Comparison of ENCODE assay signal across 7 cellular contexts in genomic region chr19:10286803-10287737, GRCh38. TPM values are rescaled to one million over a fixed set of nuclear protein-coding genes. Genes with fewer than 3 reads are reported as not detected.
DNase-seq lines count a peak whose midpoint lies in the region; ATAC-seq and TF ChIP-seq lines count a peak whose summit lies in the region.

A gene with protein sequence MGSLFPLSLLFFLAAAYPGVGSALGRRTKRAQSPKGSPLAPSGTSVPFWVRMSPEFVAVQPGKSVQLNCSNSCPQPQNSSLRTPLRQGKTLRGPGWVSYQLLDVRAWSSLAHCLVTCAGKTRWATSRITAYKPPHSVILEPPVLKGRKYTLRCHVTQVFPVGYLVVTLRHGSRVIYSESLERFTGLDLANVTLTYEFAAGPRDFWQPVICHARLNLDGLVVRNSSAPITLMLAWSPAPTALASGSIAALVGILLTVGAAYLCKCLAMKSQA (plus strand): TSS chr19:10286955. CDS start chr19:10287013, 58 bp downstream.

- no peaks in the 10 kb centered on the region for H3K9me2 ChIP-seq in HCT116 (ENCODE audit: insufficient read depth)

- no peak within 1 kb of the TSS for H2BK120ac ChIP-seq in trophoblast cell (ENCODE audit: insufficient read depth, low read length, poor library complexity)

- H2AFZ ChIP-seq in HCT116 (ENCODE audit: low read depth, low read length, poor library complexity, severe bottlenecking) = no peak within 1 kb of the TSS
- no peak within 1 kb of the TSS for H2AFZ ChIP-seq in trophoblast cell (ENCODE audit: insufficient read depth, low read length, poor library complexity)

- H3K4ac ChIP-seq in trophoblast cell (ENCODE audit: low read depth, low read length) = no peak within 1 kb of the TSS

- H3K4me3 ChIP-seq in HCT116 (replicated peaks in 1 of 2; ENCODE audit: low read depth in 1 of 2, low read length in 2 of 2) = no peak within 1 kb of the TSS
- peak within 1 kb of the TSS in 3 of 4 donors; percentile 22 to 38 (median 23) for H3K4me3 ChIP-seq in esophagus squamous epithelium
- H3K4me3 ChIP-seq in trophoblast cell (ENCODE audit: low read depth, low read length) = peak within 1 kb of the TSS; percentile 62

- no peaks in the 10 kb centered on the region for H3K9me3 Mint-ChIP-seq in T-cell

- no peaks in the 10 kb centered on the region for H3K27me3 ChIP-seq in HCT116 (ENCODE audit: insufficient read depth, low read length)
- H3K27me3 ChIP-seq in esophagus squamous epithelium = peaks cover 11 to 58% (median 14%) of the 10 kb centered on the region in 4 donors
- peaks cover 53% of the 10 kb centered on the region for H3K27me3 ChIP-seq in trophoblast cell (ENCODE audit: insufficient read depth, low read length)

- H3K27ac ChIP-seq in HCT116 (ENCODE audit: low read depth, low read length) = peak within 1 kb of the TSS; percentile 76; the same call in 1 of the 2 replicates
- peak within 1 kb of the TSS in 2 of 4 donors; percentile 19 to 70 for H3K27ac ChIP-seq in esophagus squamous epithelium
- H3K27ac ChIP-seq in trophoblast cell (ENCODE audit: low read depth, low read length) = no peak within 1 kb of the TSS

- H3K9me3 ChIP-seq in HCT116 (ENCODE audit: control insufficient read depth in 1 of 2, insufficient read depth in 1 of 2, low read depth in 1 of 2, low read length in 2 of 2) (no peaks in the 10 kb centered on the region), esophagus squamous epithelium (no peaks in the 10 kb centered on the region), trophoblast cell (ENCODE audit: insufficient read depth, low read depth, low read length) (peaks cover 21% of the 10 kb centered on the region)

- H3K14ac ChIP-seq in trophoblast cell (ENCODE audit: low read length) = no peak within 1 kb of the TSS

- no peak within 1 kb of the TSS for H2BK12ac ChIP-seq in trophoblast cell (ENCODE audit: low read length)

- no peak within 1 kb of the TSS for H2BK5ac ChIP-seq in trophoblast cell (ENCODE audit: low read depth, low read length, poor library complexity)

- no peak within 1 kb of the TSS for H2AK5ac ChIP-seq in trophoblast cell (ENCODE audit: low read length)

- H4K12ac ChIP-seq in trophoblast cell (ENCODE audit: low read depth, low read length) = no peak within 1 kb of the TSS

- TF ChIP-seq CTCF in HCT116 (IDR thresholded peaks at IDR 0.05 in 2 of 3, conservative IDR thresholded peaks at IDR 0.05 in 1 of 3; ENCODE audit: borderline replicate concordance in 1 of 3, insufficient read depth in 1 of 3, low read depth in 2 of 3, low read length in 2 of 3) = no peak
- TF ChIP-seq CTCF in esophagus squamous epithelium (IDR thresholded peaks at IDR 0.05) = no peak
- no peak for TF ChIP-seq CTCF in GM20000 (IDR thresholded peaks at IDR 0.05; ENCODE audit: extremely low read depth, missing control alignments)

- no peaks in the 10 kb centered on the region for H4K20me1 ChIP-seq in HCT116 (ENCODE audit: insufficient read depth)

- DNase-seq in HCT116 (ENCODE audit: low read depth, low spot score) (no peak), T-cell (peak in 4 of 34 experiments; percentile 6 to 35 (median 24)), esophagus squamous epithelium (lab: John Stamatoyannopoulos, UW) (no peak), trophoblast cell (peak in 1 of 2 donors; percentile 35), GM20000 (ENCODE audit: low spot score) (no peak), DMS53 (lab: John Stamatoyannopoulos, UW) (no peak), NCI-H2227 treated with DMSO at 0.1 percent for 48 hours (lab: John Stamatoyannopoulos, UW) (no peak)

- TF ChIP-seq RAD21 in HCT116 (IDR thresholded peaks at IDR 0.05; ENCODE audit: low read depth) = no peak

- H3K4me1 Mint-ChIP-seq in T-cell = peaks cover 51 to 58% (median 52%) of the 10 kb centered on the region in 3 donors

- CTCF ChIA-PET in HCT116 (lab: Charles Lee) = interaction anchor here (3.2 kb wide), 1 partner anchor 28 kb away, joined by 30 read pairs; no protein-coding TSS in a partner anchor
- CTCF ChIA-PET in T-cell (lab: Charles Lee) = interaction anchor here (0.5 to 2.9 kb wide), 6 partner anchors 10 to 848 kb away, joined by 3 to 22 read pairs (median 4); partner anchors contain the start of gene ICAM1 (in 1 of the 2)

- WGBS in esophagus squamous epithelium, 2 donors = 3 to 19% methylated on average over 6 to 20 of the region's 59 CpGs
- WGBS in trophoblast cell (ENCODE audit: extremely low coverage, insufficient coverage, insufficient read length) = no CpG with 5 or more reads among the region's 59 CpGs

- H3K79me2 ChIP-seq in HCT116 (ENCODE audit: insufficient read depth, low read length) = peaks cover 9% of the 10 kb centered on the region; the same call in 1 of the 2 replicates
- H3K79me2 ChIP-seq in trophoblast cell (ENCODE audit: control insufficient read depth, insufficient read depth, low read length, poor library complexity) = no peaks in the 10 kb centered on the region

- no peak within 1 kb of the TSS for H3K23ac ChIP-seq in trophoblast cell (ENCODE audit: low read length)

- H3K4me3 Mint-ChIP-seq in T-cell = peak within 1 kb of the TSS; percentile 44 to 72 (median 64)

- H3K36me3 ChIP-seq in HCT116 (ENCODE audit: control insufficient read depth in 1 of 2, insufficient read depth in 2 of 2, low read length in 2 of 2) (no peaks in the 10 kb centered on the region; a peak in 2 of 4 replicates), esophagus squamous epithelium (peaks cover 0 to 31% (median 16%) of the 10 kb centered on the region in 3 donors), trophoblast cell (ENCODE audit: control insufficient read depth in 1 of 2, insufficient read depth in 2 of 2, low read length in 2 of 2) (peaks cover 0 to 2% of the 10 kb centered on the region in 2 experiments)

- RAD21 ChIA-PET in HCT116 (lab: Charles Lee; ENCODE audit: low non-redundant PET in 1 of 2, low total read pairs in 2 of 2, uncharacterized antibody in 2 of 2, unreplicated experiment in 2 of 2) = no interaction called here

- no TSS peak for BruUV-seq in HCT116 (replicated peaks; lab: Mats Ljungman, UMichigan)

- no peak within 1 kb of the TSS for H3K18ac ChIP-seq in trophoblast cell (ENCODE audit: low read length)

- H3K9ac ChIP-seq in HCT116 (ENCODE audit: low read length) (no peak within 1 kb of the TSS), trophoblast cell (ENCODE audit: low read length) (no peak within 1 kb of the TSS)

- H3K27me3 Mint-ChIP-seq in T-cell = peaks cover 15 to 40% of the 10 kb centered on the region in 2 donors

- ATAC-seq in HCT116 (no peak), T-cell (replicated peaks in 1 of 4) (peak in 3 of 4 experiments; percentile 21 to 38 (median 29))

- intact Hi-C loops in HCT116 (cut with micrococcal nuclease) (no loop called here), esophagus squamous epithelium (cut with DNase I) (no loop called here)

- H3K4me1 ChIP-seq in HCT116 (ENCODE audit: control insufficient read depth in 1 of 2, insufficient read depth in 2 of 2, low read length in 2 of 2) (peaks cover 17 to 66% of the 10 kb centered on the region in 2 experiments), esophagus squamous epithelium (peaks cover 55 to 82% (median 62%) of the 10 kb centered on the region in 3 donors), trophoblast cell (ENCODE audit: control insufficient read depth in 1 of 2, insufficient read depth in 2 of 2, low read length in 2 of 2) (peaks cover 12 to 17% of the 10 kb centered on the region in 2 experiments)

- TF ChIP-seq POLR2A in HCT116 (IDR thresholded peaks at IDR 0.05; ENCODE audit: borderline replicate concordance, extremely low read depth, insufficient read depth, insufficient read length) (no peak), esophagus squamous epithelium (IDR thresholded peaks at IDR 0.05) (no peak)

- H3K4me2 ChIP-seq in HCT116 (ENCODE audit: low read length) (no peak within 1 kb of the TSS), trophoblast cell (ENCODE audit: low read length) (no peak within 1 kb of the TSS)

- H3K27ac Mint-ChIP-seq in T-cell = peak within 1 kb of the TSS in 1 of 2 donors; percentile 2

- no peak within 1 kb of the TSS for H4K91ac ChIP-seq in trophoblast cell (ENCODE audit: low read depth, low read length)

- no peak within 1 kb of the TSS for H4K8ac ChIP-seq in trophoblast cell (ENCODE audit: low read depth, low read length)

- POLR2A ChIA-PET in HCT116 (lab: Charles Lee) (no interaction called here), T-cell (lab: Charles Lee) (no interaction called here)

- peaks cover 25% of the 10 kb centered on the region for H3K36me3 Mint-ChIP-seq in T-cell

- no peaks in the 10 kb centered on the region for H3K79me1 ChIP-seq in trophoblast cell (ENCODE audit: low read length)

TF ChIP-seq in HCT116, 20 proteins besides CTCF, POLR2A, EP300 and RAD21:
- TF ChIP-seq TCF7L2 (IDR thresholded peaks at IDR 0.05; ENCODE audit: borderline replicate concordance, extremely low read depth, insufficient read depth, insufficient read length) = no peak
- TF ChIP-seq CBX3 (IDR thresholded peaks at IDR 0.05; ENCODE audit: low read depth) = no peak
- TF ChIP-seq JUND (IDR thresholded peaks at IDR 0.05) = no peak
- TF ChIP-seq YY1 (IDR thresholded peaks at IDR 0.05; ENCODE audit: extremely low read depth, insufficient replicate concordance, low read depth, low read length) = no peak
- TF ChIP-seq SP1 (IDR thresholded peaks at IDR 0.05; ENCODE audit: low read depth) = no peak
- TF ChIP-seq SRF (IDR thresholded peaks at IDR 0.05; ENCODE audit: low read depth) = no peak
- TF ChIP-seq MAX (IDR thresholded peaks at IDR 0.05) = no peak

RNA-seq across cellular contexts. Expression of the gene that starts here (rescaled TPM):
- total RNA-seq in HCT116 (2021; ENCODE audit: unreplicated experiment) (not detected), T-cell (under 1 TPM; 0.47 to 0.79 (median 0.53) TPM), esophagus squamous epithelium (under 1 TPM in 2 of 4 donors, not detected in 2; 0.29 to 0.76 TPM)
- not detected in 2 replicates for polyA plus RNA-seq in HCT116 (2012)
- polyA plus RNA-seq in trophoblast cell (2013) = 0.03 and 0.07 TPM in 2 replicates

Comparison
In these comparisons a context has a peak if more than half of its experiments do, and no peak if none do; other contexts are left out.
1. Peak in ATAC-seq in T-cell; RNA of the gene not detected or under 1 TPM.
2. H3K4me3 ChIP-seq: peak in esophagus squamous epithelium (3 of 4) and trophoblast cell (single experiment); none in HCT116 (0 of 2).